Comparison of ENCODE assay signal across 8 cellular contexts in genomic region chr11:62882811-62883496, GRCh38. TPM values are rescaled to one million over a fixed set of nuclear protein-coding genes. Genes with fewer than 3 reads are reported as not detected.
DNase-seq lines count a peak whose midpoint lies in the region; FAIRE-seq and TF ChIP-seq lines count a peak whose summit lies in the region.

No MANE protein-coding gene starts in this region.

- WGBS in H1 (ENCODE audit: extremely low coverage in 1 of 2, insufficient coverage in 1 of 2, insufficient read length in 1 of 2, insufficient replicate concordance in 2 of 2, low coverage in 1 of 2, low lambda C conversion rate in 2 of 2, missing lambda C conversion rate in 1 of 2), 2 experiments: 92% methylated on average over 5 of the region's 5 CpGs; no CpG with 5 or more reads in 1 of the 2 experiments

- H3K14ac ChIP-seq in H1 (ENCODE audit: insufficient read length): no peak overlapping the region

- H3K79me2 ChIP-seq in OCI-LY1 (ENCODE audit: insufficient read depth, low read length): peaks cover 9% of the 10 kb centered on the region
- H3K79me2 ChIP-seq in H1 (ENCODE audit: control insufficient read depth in 1 of 2, insufficient read depth in 2 of 2, low read length in 2 of 2): peaks cover 0 to 62% of the 10 kb centered on the region in 2 experiments

- H3K27me3 ChIP-seq in OCI-LY1 (ENCODE audit: insufficient read depth, low read length) (no peaks in the 10 kb centered on the region), H1 (replicated peaks in 1 of 4; ENCODE audit: control insufficient read depth in 3 of 4, extremely low read depth in 1 of 4, insufficient read depth in 3 of 4, low read length in 3 of 4) (no peaks in the 10 kb centered on the region), neuron (ENCODE audit: insufficient read depth, low read length) (no peaks in the 10 kb centered on the region)

- H4K91ac ChIP-seq in H1 (replicated peaks; ENCODE audit: insufficient read length, low read length): peak overlapping the region; percentile 34

- H2BK5ac ChIP-seq in H1 (ENCODE audit: low read depth, low read length): peak overlapping the region; percentile 100; the same call in 1 of the 2 replicates

- no peak overlapping the region for H2BK20ac ChIP-seq in H1 (ENCODE audit: low read length)

- H3K23ac ChIP-seq in H1 (ENCODE audit: insufficient read length): no peak overlapping the region

- CTCF ChIA-PET in H1 (lab: Charles Lee; ENCODE audit: partially characterized antibody): interaction anchor here (0.6 to 3.9 kb wide), 8 partner anchors 23 to 189 kb away, joined by 3 to 21 read pairs (median 6); partner anchors contain the start of gene STX5

- H2BK12ac ChIP-seq in H1 (ENCODE audit: low read depth, low read length): peak overlapping the region; percentile 75; the same call in 1 of the 2 replicates

- H3K4me2 ChIP-seq in OCI-LY1 (ENCODE audit: low read length) (peak overlapping the region; percentile 93), H1 (ENCODE audit: insufficient read depth in 1 of 2, low read depth in 2 of 2, low read length in 2 of 2) (peak overlapping the region; percentile 59 to 85)

- H3K9me2 ChIP-seq in OCI-LY1 (ENCODE audit: low read depth, low read length): no peaks in the 10 kb centered on the region

- H2AFZ ChIP-seq in OCI-LY1 (ENCODE audit: low read length) (no peak overlapping the region), H1 (ENCODE audit: low read length) (no peak overlapping the region), neuron (ENCODE audit: low read depth, low read length) (no peak overlapping the region)

- TF ChIP-seq CTCF in CD14-positive monocyte (IDR thresholded peaks at IDR 0.05): no peak
- TF ChIP-seq CTCF in OCI-LY1 (IDR thresholded peaks at IDR 0.05; ENCODE audit: low read length): no peak
- no peak for TF ChIP-seq CTCF in H1 (IDR thresholded peaks at IDR 0.05; ENCODE audit: control extremely low read depth in 1 of 3, insufficient read depth in 1 of 3, low read depth in 1 of 3, low read length in 3 of 3)
- no peak for TF ChIP-seq CTCF in GM20000 (IDR thresholded peaks at IDR 0.05; ENCODE audit: extremely low read depth, missing control alignments)

- FAIRE-seq in H1 (lab: Jason Lieb, UNC) (no peak), GM12892 (lab: Jason Lieb, UNC) (no peak)

- no peak overlapping the region for H2BK15ac ChIP-seq in H1 (ENCODE audit: low read length)

- no peak overlapping the region for H3K56ac ChIP-seq in H1 (replicated peaks; ENCODE audit: insufficient read length, low read depth, low read length)

- POLR2A ChIA-PET in H1 (lab: Charles Lee; ENCODE audit: partially characterized antibody): interaction anchor here (0.6 to 57.8 kb wide), 23 partner anchors 5 to 778 kb away, joined by 3 to 2104 read pairs (median 5); partner anchors contain the start of genes CHRM1, HNRNPUL2, NXF1 and SLC22A8

- no peak overlapping the region for H3K27ac ChIP-seq in OCI-LY1 (ENCODE audit: low read depth, low read length, poor library complexity, severe bottlenecking)
- H3K27ac ChIP-seq in H1 (ENCODE audit: low read depth, low read length): 0 out of 2 replicates have a peak overlapping the region, but pooled peaks have one; percentile 42

- H3K9me3 ChIP-seq in OCI-LY1 (ENCODE audit: low read length) (no peaks in the 10 kb centered on the region), H1 (ENCODE audit: insufficient read depth in 2 of 2, low read depth in 1 of 2, low read length in 1 of 2) (no peaks in the 10 kb centered on the region), neuron (ENCODE audit: low read length) (no peaks in the 10 kb centered on the region)

- H4K8ac ChIP-seq in H1 (ENCODE audit: extremely low read depth, insufficient read depth, low read length): no peak overlapping the region

- DNase-seq in CD14-positive monocyte (ENCODE audit: low spot score) (peak; percentile 58), H1 (ENCODE audit: low read depth in 1 of 2, low spot score in 2 of 2) (no peak), HPDE6-E6E7 (ENCODE audit: extremely low spot score) (no peak), NCI-H2107 (lab: John Stamatoyannopoulos, UW) (no peak), GM20000 (ENCODE audit: low spot score) (no peak), GM12892 (ENCODE audit: insufficient read length) (no peak)

- H3K36me3 Mint-ChIP-seq in CD14-positive monocyte: peaks cover 55 to 59% of the 10 kb centered on the region in 2 donors

- H3K18ac ChIP-seq in H1 (ENCODE audit: extremely low read depth, low read length): no peak overlapping the region

- peaks cover 0 to 4% (median 3%) of the 10 kb centered on the region in 3 donors for H3K27me3 Mint-ChIP-seq in CD14-positive monocyte (ENCODE audit: low read depth in 3 of 3)

- H3K4ac ChIP-seq in H1 (replicated peaks; ENCODE audit: insufficient read length, low read depth, low read length): no peak overlapping the region

- H3K4me1 ChIP-seq in OCI-LY1 (ENCODE audit: insufficient read depth, low read length, severe bottlenecking) (peaks cover 34% of the 10 kb centered on the region), H1 (replicated peaks in 1 of 4; ENCODE audit: control insufficient read depth in 3 of 4, insufficient read depth in 4 of 4, low read length in 3 of 4) (peaks cover 0 to 30% (median 12%) of the 10 kb centered on the region in 4 experiments; a peak in 5 of 7 replicates), neuron (ENCODE audit: insufficient read depth, low read length) (peaks cover 53% of the 10 kb centered on the region)

- peaks cover 0 to 3% (median 0%) of the 10 kb centered on the region in 7 donors for H3K9me3 Mint-ChIP-seq in CD14-positive monocyte

- H4K5ac ChIP-seq in H1 (ENCODE audit: insufficient read length, low read depth, low read length): peak overlapping the region; percentile 13

- peak overlapping the region; percentile 98 for H3K9ac ChIP-seq in OCI-LY1 (ENCODE audit: low read length)
- H3K9ac ChIP-seq in H1 (replicated peaks in 1 of 4; ENCODE audit: extremely low read depth in 1 of 4, low read depth in 3 of 4, low read length in 3 of 4): peak overlapping the region in 3 of 4 experiments; percentile 46 to 66 (median 56); a peak in 4 of 7 replicates

- H4K20me1 ChIP-seq in OCI-LY1 (ENCODE audit: insufficient read depth, low read length) (no peaks in the 10 kb centered on the region), H1 (replicated peaks in 1 of 2; ENCODE audit: control insufficient read depth in 1 of 2, insufficient read depth in 2 of 2, low read length in 2 of 2) (peaks cover 9 to 28% of the 10 kb centered on the region in 2 experiments)

- intact Hi-C loops in CD14-positive monocyte (cut with micrococcal nuclease): no loop called here

- H3K36me3 ChIP-seq in OCI-LY1 (ENCODE audit: insufficient read depth, low read length) (peaks cover 81% of the 10 kb centered on the region), H1 (ENCODE audit: control insufficient read depth in 2 of 4, insufficient read depth in 4 of 4, low read length in 3 of 4) (peaks cover 47 to 74% (median 60%) of the 10 kb centered on the region in 4 experiments), neuron (ENCODE audit: insufficient read depth, low read length) (peaks cover 60% of the 10 kb centered on the region)

- peaks cover 5% of the 10 kb centered on the region; the same call in 1 of the 2 replicates for H3K23me2 ChIP-seq in H1 (ENCODE audit: low read depth, low read length)

- H3F3A ChIP-seq in OCI-LY1 (ENCODE audit: insufficient read depth, low read length): no peaks in the 10 kb centered on the region

- no peak overlapping the region for H2BK120ac ChIP-seq in H1 (replicated peaks; ENCODE audit: low read depth, low read length)

- H3K4me3 Mint-ChIP-seq in CD14-positive monocyte: peak overlapping the region; percentile 100

- peak overlapping the region; percentile 98 to 100 (median 99) for H3K27ac Mint-ChIP-seq in CD14-positive monocyte

- TF ChIP-seq RAD21 in H1 (IDR thresholded peaks at IDR 0.05 in 1 of 2, conservative IDR thresholded peaks at IDR 0.05 in 1 of 2; ENCODE audit: low read depth in 2 of 2, low read length in 2 of 2): no peak

- TF ChIP-seq EP300 in H1 (IDR thresholded peaks at IDR 0.05; ENCODE audit: borderline replicate concordance in 1 of 2, low read depth in 2 of 2, low read length in 2 of 2): no peak

- peak overlapping the region; percentile 85; the same call in 1 of the 2 replicates for H2AK5ac ChIP-seq in H1 (ENCODE audit: low read depth, low read length)

- H3K4me3 ChIP-seq in OCI-LY1 (ENCODE audit: low read depth, low read length, poor library complexity, severe bottlenecking) (peak overlapping the region; percentile 72), H1 (ENCODE audit: extremely low read depth in 1 of 4, insufficient read depth in 2 of 4, low read depth in 3 of 4, low read length in 4 of 4) (peak overlapping the region in 2 of 4 experiments; percentile 67 to 81; a peak in 5 of 8 replicates), neuron (ENCODE audit: low read length) (peak overlapping the region; percentile 75)

- H3K4me1 Mint-ChIP-seq in CD14-positive monocyte: peaks cover 37% of the 10 kb centered on the region

- peak in 1 of 2 experiments; percentile 50; a peak in 1 of 3 replicates for TF ChIP-seq POLR2A in H1 (IDR thresholded peaks at IDR 0.05; ENCODE audit: control extremely low read depth in 1 of 2, low read depth in 2 of 2, low read length in 2 of 2)
- no peak for TF ChIP-seq POLR2A in GM12892 (IDR thresholded peaks at IDR 0.05; ENCODE audit: low read depth, low read length)

- H3K79me1 ChIP-seq in H1 (ENCODE audit: low read depth, low read length): peaks cover 6% of the 10 kb centered on the region; the same call in 1 of the 2 replicates

RNA-seq across cellular contexts. Expression of gene SLC3A2, which starts 2.3 kb away (rescaled TPM):
- polyA plus RNA-seq in CD14-positive monocyte: 100 to 1,000 TPM; 156 to 189 TPM
- 393 and 410 TPM in 2 replicates for total RNA-seq in H1 (2021; fragmentation: NEBNext Ultra II Directional; extraction: Animal tissue kit (Norgen Biotek cat#: 25700))
- 435 and 574 TPM in 2 replicates for polyA plus RNA-seq in H1 (2011; rRNA removed)
- polyA plus RNA-seq in H1 (2011; cell fraction: cytosol; rRNA removed): 408 TPM
- polyA plus RNA-seq in H1 (2011; cell fraction: nucleus; rRNA removed): 721 TPM
- 317 to 394 TPM (median 319 TPM) in 4 replicates for polyA plus RNA-seq in H1 (2012, experiment 1 of 2)
- polyA plus RNA-seq in H1 (2012, experiment 2 of 2): 437 TPM
- 405 TPM for polyA plus RNA-seq in H1 (2013, experiment 1 of 2)
- polyA plus RNA-seq in H1 (2013, experiment 2 of 2): 379 TPM
- 281 and 291 TPM in 2 replicates for polyA minus RNA-seq in H1 (2011; rRNA and poly(A)+ RNA removed)
- polyA minus RNA-seq in H1 (2011; cell fraction: cytosol; rRNA and poly(A)+ RNA removed): 357 TPM
- 226 TPM for polyA minus RNA-seq in H1 (2011; cell fraction: nucleus; rRNA and poly(A)+ RNA removed)
- polyA plus RNA-seq in GM12892 (2012; ENCODE audit: missing spikeins): 90.4 TPM

RNA-seq across cellular contexts. Expression of gene CHRM1, which starts 38.2 kb away (rescaled TPM):
- polyA plus RNA-seq in CD14-positive monocyte: not detected
- total RNA-seq in H1 (2021; fragmentation: NEBNext Ultra II Directional; extraction: Animal tissue kit (Norgen Biotek cat#: 25700)): not detected in 2 replicates
- polyA plus RNA-seq in H1 (2011; rRNA removed): 0.05 and 0.08 TPM in 2 replicates
- 0.13 TPM for polyA plus RNA-seq in H1 (2011; cell fraction: cytosol; rRNA removed)
- not detected for polyA plus RNA-seq in H1 (2011; cell fraction: nucleus; rRNA removed)
- polyA plus RNA-seq in H1 (2012, experiment 1 of 2): 0.21 to 0.51 TPM (median 0.33 TPM) in 4 replicates
- polyA plus RNA-seq in H1 (2012, experiment 2 of 2): 0.16 TPM
- 0.08 TPM for polyA plus RNA-seq in H1 (2013, experiment 1 of 2)
- 0.11 TPM for polyA plus RNA-seq in H1 (2013, experiment 2 of 2)
- polyA minus RNA-seq in H1 (2011; rRNA and poly(A)+ RNA removed): 0.44 TPM in 1 of 2 replicates, not detected in the other
- not detected for polyA minus RNA-seq in H1 (2011; cell fraction: cytosol; rRNA and poly(A)+ RNA removed)
- 0.40 TPM for polyA minus RNA-seq in H1 (2011; cell fraction: nucleus; rRNA and poly(A)+ RNA removed)
- polyA plus RNA-seq in GM12892 (2012; ENCODE audit: missing spikeins): not detected

RNA-seq across cellular contexts. Expression of gene WDR74, which starts 43.6 kb away (rescaled TPM):
- polyA plus RNA-seq in CD14-positive monocyte (10 to 100 TPM; 14.2 to 18.4 TPM), H1 (2011; rRNA removed) (93.6 and 116 TPM in 2 replicates)
- 97.0 and 101 TPM in 2 replicates for total RNA-seq in H1 (2021; fragmentation: NEBNext Ultra II Directional; extraction: Animal tissue kit (Norgen Biotek cat#: 25700))
- 135 TPM for polyA plus RNA-seq in H1 (2011; cell fraction: cytosol; rRNA removed)
- 190 TPM for polyA plus RNA-seq in H1 (2011; cell fraction: nucleus; rRNA removed)
- 95.4 to 119 TPM (median 109 TPM) in 4 replicates for polyA plus RNA-seq in H1 (2012, experiment 1 of 2)
- 101 TPM for polyA plus RNA-seq in H1 (2012, experiment 2 of 2)
- polyA plus RNA-seq in H1 (2013, experiment 1 of 2): 67.2 TPM
- 61.7 TPM for polyA plus RNA-seq in H1 (2013, experiment 2 of 2)
- polyA minus RNA-seq in H1 (2011; rRNA and poly(A)+ RNA removed): 66.3 and 69.1 TPM in 2 replicates
- polyA minus RNA-seq in H1 (2011; cell fraction: cytosol; rRNA and poly(A)+ RNA removed): 45.6 TPM
- 387 TPM for polyA minus RNA-seq in H1 (2011; cell fraction: nucleus; rRNA and poly(A)+ RNA removed)
- polyA plus RNA-seq in GM12892 (2012; ENCODE audit: missing spikeins): 51.3 TPM

RNA-seq across cellular contexts. Expression of gene TEX54, which starts 50.3 kb away (rescaled TPM):
- under 1 TPM in 1 of 2 donors, not detected in 1; 0.74 TPM for polyA plus RNA-seq in CD14-positive monocyte
- 1.2 TPM in 1 of 2 replicates, not detected in the other for total RNA-seq in H1 (2021; fragmentation: NEBNext Ultra II Directional; extraction: Animal tissue kit (Norgen Biotek cat#: 25700))
- polyA plus RNA-seq in H1 (2011; rRNA removed): not detected in 2 replicates
- not detected for polyA plus RNA-seq in H1 (2011; cell fraction: cytosol; rRNA removed)
- polyA plus RNA-seq in H1 (2011; cell fraction: nucleus; rRNA removed): not detected
- polyA plus RNA-seq in H1 (2012, experiment 1 of 2): 0.92 to 1.3 TPM (median 1.1 TPM) in 3 of 4 replicates, not detected in the other
- not detected for polyA plus RNA-seq in H1 (2012, experiment 2 of 2)
- polyA plus RNA-seq in H1 (2013, experiment 1 of 2): not detected
- not detected for polyA plus RNA-seq in H1 (2013, experiment 2 of 2)
- polyA minus RNA-seq in H1 (2011; rRNA and poly(A)+ RNA removed): not detected in 2 replicates
- not detected for polyA minus RNA-seq in H1 (2011; cell fraction: cytosol; rRNA and poly(A)+ RNA removed)
- 1.8 TPM for polyA minus RNA-seq in H1 (2011; cell fraction: nucleus; rRNA and poly(A)+ RNA removed)
- not detected for polyA plus RNA-seq in GM12892 (2012; ENCODE audit: missing spikeins)

RNA-seq across cellular contexts. Expression of gene STX5, which starts 51.1 kb away (rescaled TPM):
- polyA plus RNA-seq in CD14-positive monocyte (10 to 100 TPM; 38.5 to 39.6 TPM), H1 (2011; rRNA removed) (23.4 and 28.5 TPM in 2 replicates)
- 24.2 and 25.3 TPM in 2 replicates for total RNA-seq in H1 (2021; fragmentation: NEBNext Ultra II Directional; extraction: Animal tissue kit (Norgen Biotek cat#: 25700))
- 25.1 TPM for polyA plus RNA-seq in H1 (2011; cell fraction: cytosol; rRNA removed)
- polyA plus RNA-seq in H1 (2011; cell fraction: nucleus; rRNA removed): 24.0 TPM
- polyA plus RNA-seq in H1 (2012, experiment 1 of 2): 25.6 to 34.1 TPM (median 29.2 TPM) in 4 replicates
- polyA plus RNA-seq in H1 (2012, experiment 2 of 2): 28.3 TPM
- 15.6 TPM for polyA plus RNA-seq in H1 (2013, experiment 1 of 2)
- polyA plus RNA-seq in H1 (2013, experiment 2 of 2): 15.0 TPM
- polyA minus RNA-seq in H1 (2011; rRNA and poly(A)+ RNA removed): 34.6 and 35.5 TPM in 2 replicates
- 13.8 TPM for polyA minus RNA-seq in H1 (2011; cell fraction: cytosol; rRNA and poly(A)+ RNA removed)
- polyA minus RNA-seq in H1 (2011; cell fraction: nucleus; rRNA and poly(A)+ RNA removed): 15.9 TPM
- polyA plus RNA-seq in GM12892 (2012; ENCODE audit: missing spikeins): 23.9 TPM
